ENCODE assay signal across 22 cellular contexts in the genomic region with DNA sequence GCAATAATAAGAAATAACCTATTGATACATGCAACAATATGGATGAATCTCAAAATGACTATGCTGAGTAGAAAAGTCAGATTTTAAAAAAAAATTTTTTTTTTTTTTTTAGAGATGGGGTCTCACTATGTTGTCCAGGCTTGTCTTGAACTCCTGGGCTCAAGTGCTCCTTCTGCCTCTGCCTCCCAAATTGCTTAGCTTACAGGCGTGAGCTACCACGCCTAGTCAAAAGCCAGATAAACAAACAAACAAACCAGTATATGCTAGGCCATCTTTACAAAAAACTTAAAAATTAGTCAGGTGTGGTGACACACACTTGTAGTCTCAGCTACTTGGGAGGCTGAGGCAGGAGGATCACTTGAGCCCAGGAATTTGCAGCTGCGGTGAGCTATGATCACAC.
"Had no signal": no experiment of that assay in that cellular context is flagged by ENCODE, and none has a peak within 500 bp of the region (broad histone marks: within the 10 kb centered on the region; RNA-seq: fewer than 3 reads in every experiment).

No MANE protein-coding gene starts in this region.

- H3K27ac ChIP-seq: adrenal gland, gastroesophageal sphincter, hepatocyte, testis, transverse colon had no signal

- H3K4me1 ChIP-seq: transverse colon had no signal

- DNase-seq: activated B cell treated with CpG ODN at 0.5 μM for 24 hours; activated naive CD4-positive, alpha-beta T cell; activated T-cell treated with anti-CD3 and anti-CD28 coated beads for 4 hours; adrenal gland; aorta; cortex of kidney; effector memory CD8-positive, alpha-beta T cell; islet precursor cell; left colon; naive thymus-derived CD4-positive, alpha-beta T cell; right cardiac atrium; stimulated activated CD4-positive, alpha-beta T cell treated with anti-CD3 and anti-CD28 coated beads, Interleukin-12 subunit alpha, Interleukin-12 subunit beta, amount 100 ng/mL, for 4 hours; stimulated activated CD4-positive, alpha-beta T cell treated with anti-CD3 and anti-CD28 coated beads, Interleukin-4, amount 100 ng/mL, for 1 hour; stimulated activated naive CD8-positive, alpha-beta T cell treated with anti-CD3 and anti-CD28 coated beads, Interleukin-15, Interleukin-2, amounts not matched to agents 100 U/mL and 50 U/mL, for 24 hours; testis; transverse colon had no signal

- H3K9me3 Mint-ChIP-seq: activated B cell treated with CpG ODN at 0.5 μM for 24 hours; activated naive CD4-positive, alpha-beta T cell treated with anti-CD3 and anti-CD28 coated beads, Interleukin-2, amount 50 U/mL, for 72 hours; effector memory CD8-positive, alpha-beta T cell had no signal

- H3K4me3 Mint-ChIP-seq: activated B cell treated with CpG ODN at 0.5 μM for 24 hours; activated T-cell treated with anti-CD3 and anti-CD28 coated beads, Interleukin-2, amount 50 U/mL, for 72 hours; brain; effector memory CD8-positive, alpha-beta T cell; mesothelial cell of epicardium; naive thymus-derived CD4-positive, alpha-beta T cell had no signal

- H3K27me3 ChIP-seq: adrenal gland, gastroesophageal sphincter, hepatocyte, testis, transverse colon had no signal

- H3K4me3 ChIP-seq: adrenal gland, gastroesophageal sphincter, hepatocyte, testis, transverse colon had no signal

- H2AFZ ChIP-seq: hepatocyte had no signal

- H3K27ac Mint-ChIP-seq: activated B cell treated with CpG ODN at 0.5 μM for 24 hours; activated naive CD4-positive, alpha-beta T cell treated with anti-CD3 and anti-CD28 coated beads, Interleukin-2, amount 50 U/mL, for 72 hours; activated T-cell treated with anti-CD3 and anti-CD28 coated beads, Interleukin-2, amount 50 U/mL, for 72 hours; brain; mesothelial cell of epicardium had no signal

- H3K9me3 ChIP-seq: adrenal gland, gastroesophageal sphincter, testis, transverse colon had no signal

- H3K36me3 ChIP-seq: adrenal gland, transverse colon had no signal

- H3K4me2 ChIP-seq: hepatocyte had no signal

- ATAC-seq: gastroesophageal sphincter; left colon; naive thymus-derived CD4-positive, alpha-beta T cell; right cardiac atrium had no signal

- H3K27me3 Mint-ChIP-seq: activated B cell treated with CpG ODN at 0.5 μM for 24 hours; brain; effector memory CD8-positive, alpha-beta T cell; naive thymus-derived CD4-positive, alpha-beta T cell had no signal
